ENCODE assay signal across 1 cellular context in genomic region chr1:19344372-19344810, GRCh38.
TF ChIP-seq lines count a peak whose summit lies in the region.

No MANE protein-coding gene starts in this region.

TF ChIP-seq in HCT116, 20 proteins besides CTCF, POLR2A, EP300 and RAD21 (continued from another document):
- TF ChIP-seq ELF1 (IDR thresholded peaks at IDR 0.05; ENCODE audit: borderline replicate concordance, low read depth), result no peak
- TF ChIP-seq, protein P1, sequence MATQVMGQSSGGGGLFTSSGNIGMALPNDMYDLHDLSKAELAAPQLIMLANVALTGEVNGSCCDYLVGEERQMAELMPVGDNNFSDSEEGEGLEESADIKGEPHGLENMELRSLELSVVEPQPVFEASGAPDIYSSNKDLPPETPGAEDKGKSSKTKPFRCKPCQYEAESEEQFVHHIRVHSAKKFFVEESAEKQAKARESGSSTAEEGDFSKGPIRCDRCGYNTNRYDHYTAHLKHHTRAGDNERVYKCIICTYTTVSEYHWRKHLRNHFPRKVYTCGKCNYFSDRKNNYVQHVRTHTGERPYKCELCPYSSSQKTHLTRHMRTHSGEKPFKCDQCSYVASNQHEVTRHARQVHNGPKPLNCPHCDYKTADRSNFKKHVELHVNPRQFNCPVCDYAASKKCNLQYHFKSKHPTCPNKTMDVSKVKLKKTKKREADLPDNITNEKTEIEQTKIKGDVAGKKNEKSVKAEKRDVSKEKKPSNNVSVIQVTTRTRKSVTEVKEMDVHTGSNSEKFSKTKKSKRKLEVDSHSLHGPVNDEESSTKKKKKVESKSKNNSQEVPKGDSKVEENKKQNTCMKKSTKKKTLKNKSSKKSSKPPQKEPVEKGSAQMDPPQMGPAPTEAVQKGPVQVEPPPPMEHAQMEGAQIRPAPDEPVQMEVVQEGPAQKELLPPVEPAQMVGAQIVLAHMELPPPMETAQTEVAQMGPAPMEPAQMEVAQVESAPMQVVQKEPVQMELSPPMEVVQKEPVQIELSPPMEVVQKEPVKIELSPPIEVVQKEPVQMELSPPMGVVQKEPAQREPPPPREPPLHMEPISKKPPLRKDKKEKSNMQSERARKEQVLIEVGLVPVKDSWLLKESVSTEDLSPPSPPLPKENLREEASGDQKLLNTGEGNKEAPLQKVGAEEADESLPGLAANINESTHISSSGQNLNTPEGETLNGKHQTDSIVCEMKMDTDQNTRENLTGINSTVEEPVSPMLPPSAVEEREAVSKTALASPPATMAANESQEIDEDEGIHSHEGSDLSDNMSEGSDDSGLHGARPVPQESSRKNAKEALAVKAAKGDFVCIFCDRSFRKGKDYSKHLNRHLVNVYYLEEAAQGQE (IDR thresholded peaks at IDR 0.05; ENCODE audit: low read depth), result no peak
- TF ChIP-seq EZH2phosphoT487 (IDR thresholded peaks at IDR 0.05; ENCODE audit: borderline replicate concordance), result no peak
TF ChIP-seq in HCT116: peak in this region for 0.
